In genomic region chr14:64614214-64614613, GRCh38 we compare ENCODE assay signal across 16 cellular contexts.
"Had no signal": no experiment of that assay in that cellular context is flagged by ENCODE, and none has a peak within 500 bp of the region (broad histone marks: within the 10 kb centered on the region; RNA-seq: fewer than 3 reads in every experiment).

No MANE protein-coding gene starts in this region.

- H3K9me3 ChIP-seq: gastrocnemius medialis, testis, uterus had no signal

- DNase-seq: activated B cell treated with CpG ODN at 0.5 μM for 24 hours; activated CD4-positive, alpha-beta T cell treated with anti-CD3 and anti-CD28 coated beads, Interleukin-2, amount 10 ng/mL, durations not matched to agents 7 days and 5 days; activated CD8-positive, alpha-beta memory T cell treated with anti-CD3 and anti-CD28 coated beads for 24 hours; activated naive CD4-positive, alpha-beta T cell treated with anti-CD3 and anti-CD28 coated beads for 36 hours; central memory CD4-positive, alpha-beta T cell; effector memory CD4-positive, alpha-beta T cell; gastrocnemius medialis; midbrain; naive B cell; stimulated activated CD4-positive, alpha-beta T cell treated with anti-CD3 and anti-CD28 coated beads, Interleukin-2, amount 100 ng/mL, for 48 hours; stimulated activated naive CD8-positive, alpha-beta T cell treated with anti-CD3 and anti-CD28 coated beads, Interleukin-15, Interleukin-2, amounts not matched to agents 100 U/mL and 50 U/mL, for 24 hours; T-helper 17 cell; testis; uterus had no signal

- H3K9me3 Mint-ChIP-seq: activated B cell treated with CpG ODN at 0.5 μM for 24 hours; activated CD4-positive, alpha-beta T cell treated with anti-CD3 and anti-CD28 coated beads, Interleukin-2, amount 10 ng/mL, durations not matched to agents 7 days and 5 days; activated naive CD4-positive, alpha-beta T cell treated with anti-CD3 and anti-CD28 coated beads for 36 hours; activated T-helper 17 cell treated with anti-CD3 and anti-CD28 coated beads, Interleukin-2, amount 50 U/mL, for 72 hours; naive B cell had no signal

- H3K4me1 Mint-ChIP-seq: activated B cell treated with CpG ODN at 0.5 μM for 24 hours; activated CD4-positive, alpha-beta T cell treated with anti-CD3 and anti-CD28 coated beads, Interleukin-2, amount 10 ng/mL, durations not matched to agents 7 days and 5 days; activated T-helper 17 cell treated with anti-CD3 and anti-CD28 coated beads, Interleukin-2, amount 50 U/mL, for 72 hours; naive B cell had no signal

- H3K27ac Mint-ChIP-seq: activated B cell treated with CpG ODN at 0.5 μM for 24 hours; activated CD4-positive, alpha-beta T cell treated with anti-CD3 and anti-CD28 coated beads, Interleukin-2, amount 10 ng/mL, durations not matched to agents 7 days and 5 days; activated naive CD4-positive, alpha-beta T cell treated with anti-CD3 and anti-CD28 coated beads for 36 hours; activated T-helper 17 cell treated with anti-CD3 and anti-CD28 coated beads, Interleukin-2, amount 50 U/mL, for 72 hours; T-helper 17 cell had no signal

- H3K4me3 Mint-ChIP-seq: activated B cell treated with CpG ODN at 0.5 μM for 24 hours; activated CD4-positive, alpha-beta T cell treated with anti-CD3 and anti-CD28 coated beads, Interleukin-2, amount 10 ng/mL, durations not matched to agents 7 days and 5 days; activated naive CD4-positive, alpha-beta T cell treated with anti-CD3 and anti-CD28 coated beads for 36 hours; activated T-helper 17 cell treated with anti-CD3 and anti-CD28 coated beads, Interleukin-2, amount 50 U/mL, for 72 hours; naive B cell; T-helper 17 cell had no signal

- H3K27me3 ChIP-seq: gastrocnemius medialis, testis, uterus had no signal

- H3K4me3 ChIP-seq: gastrocnemius medialis, testis, uterus had no signal

- H3K36me3 Mint-ChIP-seq: naive B cell had no signal

- H3K27ac ChIP-seq: gastrocnemius medialis, testis had no signal

- H3K36me3 ChIP-seq: gastrocnemius medialis, uterus had no signal

- ATAC-seq: activated T-helper 17 cell treated with anti-CD3 and anti-CD28 coated beads, Interleukin-2, amount 50 U/mL, for 72 hours; gastrocnemius medialis; sciatic nerve; stimulated activated naive CD8-positive, alpha-beta T cell treated with anti-CD3 and anti-CD28 coated beads, Interleukin-15, Interleukin-2, amounts not matched to agents 100 U/mL and 50 U/mL, for 24 hours; T-helper 17 cell had no signal
